In the genomic region with DNA sequence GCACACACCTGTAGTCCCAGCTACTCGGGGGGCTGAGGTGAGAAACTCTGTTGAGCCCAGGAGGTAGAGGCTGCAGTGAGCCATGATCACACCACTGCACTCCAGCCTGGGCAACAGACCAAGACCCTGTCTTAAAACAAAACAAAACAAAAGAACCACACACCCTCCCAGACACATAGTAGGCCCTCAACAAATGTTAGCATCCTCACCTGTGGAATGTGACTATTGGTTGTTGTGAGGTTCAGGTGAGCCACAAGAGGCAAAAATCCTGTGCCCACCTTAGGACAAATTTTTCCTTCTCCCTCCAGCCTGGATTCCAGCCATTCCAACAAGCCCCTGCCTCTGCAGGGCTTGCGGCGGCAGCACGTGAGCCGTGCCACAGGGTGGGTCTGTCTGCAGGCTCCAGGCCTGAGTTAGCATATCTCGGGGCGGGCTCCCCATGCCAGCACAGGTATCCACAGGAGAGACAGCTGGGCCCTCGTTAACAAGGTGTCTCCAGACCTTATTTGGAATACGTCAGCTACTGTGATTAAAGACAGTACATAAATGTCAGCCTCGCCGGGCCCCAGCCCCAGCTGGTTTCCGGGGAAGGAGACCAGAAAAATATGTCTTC, we compare ENCODE assay signal across 1 cellular context.
TF ChIP-seq lines count a peak whose summit lies in the region.

No MANE protein-coding gene starts in this region.

TF ChIP-seq in GM23338, 12 proteins besides CTCF, POLR2A, EP300 and RAD21 (continued from another document):
- TF ChIP-seq REST (IDR thresholded peaks at IDR 0.05; ENCODE audit: unreplicated experiment), result no peak
- TF ChIP-seq JUNB (IDR thresholded peaks at IDR 0.05; ENCODE audit: unreplicated experiment), result no peak
- no peak for TF ChIP-seq EZH2 (IDR thresholded peaks at IDR 0.05; ENCODE audit: low read depth, unreplicated experiment)
- no peak for TF ChIP-seq ETS1 (IDR thresholded peaks at IDR 0.05)
